13 cellular contexts compared by ENCODE assay signal in genomic region chr13:114311387-114311786, GRCh38. TPM values are rescaled to one million over a fixed set of nuclear protein-coding genes. Genes with fewer than 3 reads are reported as not detected.
DNase-seq lines count a peak whose midpoint lies in the region; ATAC-seq and TF ChIP-seq lines count a peak whose summit lies in the region.
"Had no signal": no experiment of that assay in that cellular context is flagged by ENCODE, and none has a peak within 500 bp of the region (broad histone marks: within the 10 kb centered on the region; RNA-seq: fewer than 3 reads in every experiment).

No MANE protein-coding gene starts in this region.

- intact Hi-C loops in IMR-90 (cut with micrococcal nuclease): no loop called here

- H3K14ac ChIP-seq in IMR-90 (replicated peaks; ENCODE audit: low read depth, low read length): no peak overlapping the region

- DNase-seq in IMR-90: no peak
- DNase-seq in left lobe of liver (ENCODE audit: low spot score): no peak
- no peak for DNase-seq in nephron progenitor cell
- no peak for DNase-seq in stimulated activated naive CD4-positive, alpha-beta T cell (lab: John Stamatoyannopoulos, UW)
- DNase-seq: BE2C; CD8-positive, alpha-beta T cell; NCI-H1417 treated with DMSO at 0.1 percent for 48 hours; NCI-H1930; NCI-H510A treated with DMSO at 0.1 percent for 48 hours; SHP77 treated with DMSO at 0.1 percent for 48 hours had no signal

- peaks cover 3% of the 10 kb centered on the region; the same call in 1 of the 2 replicates for H3K9me1 ChIP-seq in IMR-90 (ENCODE audit: insufficient read depth, low read length)

- no peaks in the 10 kb centered on the region for H3K27me3 Mint-ChIP-seq in nephron progenitor cell (ENCODE audit: low read depth, poor library complexity)

- 0 out of 2 replicates have a peak overlapping the region, but pooled peaks have one; percentile 49 for H4K91ac ChIP-seq in IMR-90 (ENCODE audit: insufficient read depth, low read depth, low read length)

- no peak overlapping the region for H3K27ac Mint-ChIP-seq in nephron progenitor cell
- H3K27ac Mint-ChIP-seq: CD8-positive, alpha-beta T cell had no signal

- H3K79me2 ChIP-seq in OCI-LY3 (ENCODE audit: low read length): peaks cover 29% of the 10 kb centered on the region

- no peak overlapping the region for H4K5ac ChIP-seq in IMR-90 (ENCODE audit: low read depth, low read length)

- no peak overlapping the region for H3K4me3 ChIP-seq in BLaER1
- no peak overlapping the region for H3K4me3 ChIP-seq in IMR-90 (ENCODE audit: insufficient read depth, low read depth, low read length)
- no peak overlapping the region for H3K4me3 ChIP-seq in OCI-LY3 (ENCODE audit: low read length)

- no TSS peak for BruUV-seq in IMR-90 (replicated peaks; lab: Mats Ljungman, UMichigan)

- H3K27me3 ChIP-seq in BLaER1 (no peaks in the 10 kb centered on the region), IMR-90 (ENCODE audit: control insufficient read depth, insufficient read depth, low read length) (no peaks in the 10 kb centered on the region), OCI-LY3 (ENCODE audit: low read depth, low read length) (no peaks in the 10 kb centered on the region)
- H3K27me3 ChIP-seq: BE2C had no signal

- H3K56ac ChIP-seq in IMR-90 (ENCODE audit: extremely low read depth, insufficient read depth, low read length): no peak overlapping the region

- 0 out of 2 replicates have a peak overlapping the region, but pooled peaks have one; percentile 2 for H3K9ac ChIP-seq in BLaER1
- H3K9ac ChIP-seq in IMR-90 (ENCODE audit: low read depth, low read length): no peak overlapping the region
- H3K9ac ChIP-seq in OCI-LY3 (ENCODE audit: low read length): 0 out of 2 replicates have a peak overlapping the region, but pooled peaks have one; percentile 39

- H4K8ac ChIP-seq in IMR-90 (ENCODE audit: low read depth in 2 of 2, low read length in 2 of 2): no peak overlapping the region

- H3K4me1 Mint-ChIP-seq in nephron progenitor cell: peaks cover 36% of the 10 kb centered on the region

- H2BK120ac ChIP-seq in IMR-90 (ENCODE audit: low read depth, low read length): no peak overlapping the region; the same call in 1 of the 2 replicates

- dilution Hi-C loops in IMR-90 (cut with HindIII; ENCODE audit: low sequenced_read_pairs, unreplicated experiment): no loop called here

- peaks cover 57% of the 10 kb centered on the region for H3K4me1 ChIP-seq in BLaER1
- peaks cover 11% of the 10 kb centered on the region for H3K4me1 ChIP-seq in IMR-90 (ENCODE audit: control insufficient read depth, insufficient read depth, low read length)
- H3K4me1 ChIP-seq in OCI-LY3 (ENCODE audit: low read length): peaks cover 32% of the 10 kb centered on the region
- H3K4me1 ChIP-seq: BE2C had no signal

- TF ChIP-seq POLR2A in IMR-90 (IDR thresholded peaks at IDR 0.05; ENCODE audit: low read depth, low read length): no peak

- CTCF ChIA-PET in IMR-90 (lab: Yijun Ruan, JAX): no interaction called here

- H3K18ac ChIP-seq in IMR-90 (ENCODE audit: low read depth, low read length): no peak overlapping the region

- H3K9me3 Mint-ChIP-seq in nephron progenitor cell: no peaks in the 10 kb centered on the region
- H3K9me3 Mint-ChIP-seq: CD8-positive, alpha-beta T cell had no signal

- no peak overlapping the region for H2BK5ac ChIP-seq in IMR-90 (ENCODE audit: low read depth, low read length, poor library complexity, severe bottlenecking)

- H2BK20ac ChIP-seq in IMR-90 (ENCODE audit: low read depth, low read length): 0 out of 2 replicates have a peak overlapping the region, but pooled peaks have one; percentile 54

- H2BK15ac ChIP-seq in IMR-90 (ENCODE audit: low read depth, low read length): no peak overlapping the region

- no peak overlapping the region for H2AK9ac ChIP-seq in IMR-90 (replicated peaks; ENCODE audit: low read depth, low read length, poor library complexity)

- TF ChIP-seq CTCF in IMR-90 (conservative IDR thresholded peaks at IDR 0.05; ENCODE audit: low read depth, low read length) (no peak), OCI-LY3 (IDR thresholded peaks at IDR 0.05; ENCODE audit: low read depth, low read length) (no peak), nephron progenitor cell (IDR thresholded peaks at IDR 0.05) (no peak)

- peaks cover 18% of the 10 kb centered on the region for H3K36me3 Mint-ChIP-seq in nephron progenitor cell (ENCODE audit: low read depth)

- ATAC-seq in IMR-90 (ENCODE audit: low read depth) (no peak), left lobe of liver (peak; percentile 14), GM18498 (IDR thresholded peaks at IDR 0.05; ENCODE audit: unreplicated experiment) (no peak)
- ATAC-seq: CD8-positive, alpha-beta T cell had no signal

- H3K9me3 ChIP-seq in BLaER1 (no peaks in the 10 kb centered on the region), IMR-90 (ENCODE audit: control insufficient read depth, insufficient read depth, low read length) (no peaks in the 10 kb centered on the region), OCI-LY3 (ENCODE audit: insufficient read depth, low read length) (no peaks in the 10 kb centered on the region)
- H3K9me3 ChIP-seq: BE2C had no signal

- H2AFZ ChIP-seq in IMR-90 (replicated peaks; ENCODE audit: low read length, poor library complexity): no peak overlapping the region
- 0 out of 2 replicates have a peak overlapping the region, but pooled peaks have one; percentile 2 for H2AFZ ChIP-seq in OCI-LY3 (ENCODE audit: low read depth, low read length)

- H3K36me3 ChIP-seq in BLaER1: peaks cover 8% of the 10 kb centered on the region
- H3K36me3 ChIP-seq in IMR-90 (ENCODE audit: control insufficient read depth, insufficient read depth, low read length): peaks cover 6% of the 10 kb centered on the region
- peaks cover 13% of the 10 kb centered on the region for H3K36me3 ChIP-seq in OCI-LY3 (replicated peaks; ENCODE audit: low read depth, low read length)
- H3K36me3 ChIP-seq: BE2C had no signal

- H4K20me1 ChIP-seq in BLaER1 (peaks cover 17% of the 10 kb centered on the region), IMR-90 (ENCODE audit: insufficient read depth, low read length) (peaks cover 7% of the 10 kb centered on the region; the same call in 1 of the 2 replicates), OCI-LY3 (ENCODE audit: insufficient read depth, low read length) (peaks cover 14% of the 10 kb centered on the region)

- no peak for TF ChIP-seq RAD21 in IMR-90 (IDR thresholded peaks at IDR 0.05; ENCODE audit: low read length)

- H3K79me1 ChIP-seq in IMR-90 (ENCODE audit: low read depth in 1 of 2, low read length in 2 of 2): peaks cover 0 to 2% of the 10 kb centered on the region in 2 experiments; a peak in 1 of 4 replicates

- H3K27ac ChIP-seq in BLaER1: no peak overlapping the region
- H3K27ac ChIP-seq in IMR-90 (ENCODE audit: insufficient read depth, low read length): no peak overlapping the region
- H3K27ac ChIP-seq in OCI-LY3 (ENCODE audit: low read length): peak overlapping the region; percentile 47

- H3K4ac ChIP-seq in IMR-90 (ENCODE audit: low read depth, low read length): no peak overlapping the region

- in situ Hi-C loops in IMR-90 (cut with MboI; ENCODE audit: low sequenced_read_pairs): no loop called here

- H3K4me3 Mint-ChIP-seq in nephron progenitor cell: no peak overlapping the region
- H3K4me3 Mint-ChIP-seq: CD8-positive, alpha-beta T cell had no signal

- peak overlapping the region; percentile 22; the same call in 1 of the 2 replicates for H2AK5ac ChIP-seq in IMR-90 (ENCODE audit: low read depth, low read length)

- no peak overlapping the region for H3K23ac ChIP-seq in IMR-90 (ENCODE audit: low read depth, low read length)

- POLR2A ChIA-PET in IMR-90 (lab: Charles Lee; ENCODE audit: unreplicated experiment): no interaction called here

- H3K4me2 ChIP-seq in BLaER1: peak overlapping the region; percentile 79
- no peak overlapping the region for H3K4me2 ChIP-seq in IMR-90 (ENCODE audit: low read depth, low read length)
- peak overlapping the region; percentile 44 for H3K4me2 ChIP-seq in OCI-LY3 (ENCODE audit: low read length)

TF ChIP-seq in IMR-90, 13 proteins besides CTCF, POLR2A, EP300 and RAD21 (continues in another document):
- TF ChIP-seq NFE2L2 (IDR thresholded peaks at IDR 0.05; ENCODE audit: low read depth, low read length): no peak
- TF ChIP-seq, protein P1, sequence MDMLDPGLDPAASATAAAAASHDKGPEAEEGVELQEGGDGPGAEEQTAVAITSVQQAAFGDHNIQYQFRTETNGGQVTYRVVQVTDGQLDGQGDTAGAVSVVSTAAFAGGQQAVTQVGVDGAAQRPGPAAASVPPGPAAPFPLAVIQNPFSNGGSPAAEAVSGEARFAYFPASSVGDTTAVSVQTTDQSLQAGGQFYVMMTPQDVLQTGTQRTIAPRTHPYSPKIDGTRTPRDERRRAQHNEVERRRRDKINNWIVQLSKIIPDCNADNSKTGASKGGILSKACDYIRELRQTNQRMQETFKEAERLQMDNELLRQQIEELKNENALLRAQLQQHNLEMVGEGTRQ (IDR thresholded peaks at IDR 0.05; ENCODE audit: low read depth, low read length): no peak
- TF ChIP-seq RFX5 (IDR thresholded peaks at IDR 0.05; ENCODE audit: low read depth, low read length): no peak
- TF ChIP-seq BHLHE40 (IDR thresholded peaks at IDR 0.05; ENCODE audit: low read depth, low read length): no peak
- TF ChIP-seq SMC3 (IDR thresholded peaks at IDR 0.05; ENCODE audit: low read depth, low read length): no peak
- TF ChIP-seq CHD1 (IDR thresholded peaks at IDR 0.05; ENCODE audit: low read depth, low read length): no peak
- TF ChIP-seq ELK1 (IDR thresholded peaks at IDR 0.05; ENCODE audit: borderline replicate concordance, low read depth, low read length): no peak
- no peak for TF ChIP-seq RCOR1 (IDR thresholded peaks at IDR 0.05; ENCODE audit: insufficient replicate concordance, low read length)
- TF ChIP-seq MAZ (IDR thresholded peaks at IDR 0.05; ENCODE audit: borderline replicate concordance, low read depth, low read length): no peak
- no peak for TF ChIP-seq MAFK (IDR thresholded peaks at IDR 0.05; ENCODE audit: low read depth, low read length)

RNA-seq across cellular contexts. Expression of gene CHAMP1, which starts 2.9 kb away (rescaled TPM):
- total RNA-seq in IMR-90 (2012; rRNA removed): 13.3 and 16.4 TPM in 2 replicates
- polyA plus RNA-seq in IMR-90 (2012; rRNA removed): 32.7 and 33.8 TPM in 2 replicates
- polyA plus RNA-seq in IMR-90 (2012; cell fraction: cytosol; rRNA removed): 25.1 and 35.4 TPM in 2 replicates
- 12.0 and 20.6 TPM in 2 replicates for polyA plus RNA-seq in IMR-90 (2012; cell fraction: nucleus; rRNA removed; ENCODE audit: low replicate concordance)
- 8.8 TPM for total RNA-seq in left lobe of liver

RNA-seq across cellular contexts. Expression of gene UPF3A, which starts 30.0 kb away (rescaled TPM):
- total RNA-seq in IMR-90 (2012; rRNA removed): 11.7 and 17.5 TPM in 2 replicates
- 47.2 and 51.6 TPM in 2 replicates for polyA plus RNA-seq in IMR-90 (2012; rRNA removed)
- 16.1 and 25.1 TPM in 2 replicates for polyA plus RNA-seq in IMR-90 (2012; cell fraction: cytosol; rRNA removed)
- polyA plus RNA-seq in IMR-90 (2012; cell fraction: nucleus; rRNA removed; ENCODE audit: low replicate concordance): 42.5 and 154 TPM in 2 replicates
- total RNA-seq in left lobe of liver: 22.0 TPM
